In the genomic region with DNA sequence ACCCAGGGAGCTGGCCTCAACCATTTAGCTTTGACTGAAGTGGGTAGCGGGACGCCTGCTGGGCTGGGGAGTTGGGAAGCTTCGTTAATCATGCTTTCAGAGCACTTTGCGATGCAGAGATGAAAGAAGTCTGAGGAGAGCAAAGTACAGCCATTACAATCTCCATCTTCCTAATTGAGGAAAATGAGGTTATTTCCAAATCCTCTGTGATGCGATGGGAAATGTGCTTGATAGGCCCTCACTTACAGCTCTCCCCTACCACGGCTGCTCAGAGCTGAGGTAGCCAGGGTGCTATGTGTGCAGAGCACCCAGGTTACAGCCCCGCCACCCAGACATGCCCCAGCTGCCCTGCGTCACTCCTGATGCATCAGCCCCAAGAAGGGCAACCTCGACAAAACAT, we compare ENCODE assay signal across 20 cellular contexts.
DNase-seq lines count a peak whose midpoint lies in the region; TF ChIP-seq lines count a peak whose summit lies in the region.
"Had no signal": no experiment of that assay in that cellular context is flagged by ENCODE, and none has a peak within 500 bp of the region (broad histone marks: within the 10 kb centered on the region; RNA-seq: fewer than 3 reads in every experiment).

No MANE protein-coding gene starts in this region.

- WGBS in endodermal cell (ENCODE audit: insufficient coverage in 1 of 2, insufficient read length in 1 of 2), 2 experiments, result 90 to 100% methylated on average over 3 to 9 of the region's 9 CpGs

- peaks cover 10% of the 10 kb centered on the region for H3K27me3 Mint-ChIP-seq in endodermal cell (ENCODE audit: insufficient read depth)
- H3K27me3 Mint-ChIP-seq: CD4-positive, CD25-positive, alpha-beta regulatory T cell; CD8-positive, alpha-beta memory T cell had no signal

- H4K20me1 ChIP-seq in neural cell (ENCODE audit: insufficient read depth), result no peaks in the 10 kb centered on the region
- H4K20me1 ChIP-seq: BLaER1 had no signal

- H3K9me3 ChIP-seq in endodermal cell (ENCODE audit: control insufficient read depth, low read length) (no peaks in the 10 kb centered on the region), neural cell (ENCODE audit: low read length) (no peaks in the 10 kb centered on the region)
- H3K9me3 ChIP-seq: BE2C, BLaER1 had no signal

- H3K9ac ChIP-seq in endodermal cell (ENCODE audit: extremely low read depth, low read length, poor library complexity, severe bottlenecking) (no peak overlapping the region), neural cell (ENCODE audit: low read length) (no peak overlapping the region)
- H3K9ac ChIP-seq: BLaER1 had no signal

- no peak overlapping the region for H3K4me2 ChIP-seq in neural cell (ENCODE audit: low read length)
- H3K4me2 ChIP-seq: BLaER1 had no signal

- no peak overlapping the region for H3K4me3 Mint-ChIP-seq in endodermal cell
- H3K4me3 Mint-ChIP-seq: CD14-positive monocyte; CD4-positive, alpha-beta memory T cell; CD4-positive, CD25-positive, alpha-beta regulatory T cell; CD8-positive, alpha-beta memory T cell had no signal

- H3K9me2 ChIP-seq in neural cell (ENCODE audit: insufficient read depth, low read length), result no peaks in the 10 kb centered on the region

- no peaks in the 10 kb centered on the region for H3K4me1 ChIP-seq in endodermal cell (ENCODE audit: control insufficient read depth, insufficient read depth, low read length)
- H3K4me1 ChIP-seq: BE2C, BLaER1 had no signal

- no peak for TF ChIP-seq EP300 in neural cell (conservative IDR thresholded peaks at IDR 0.05; ENCODE audit: poor library complexity, severe bottlenecking)

- H2AFZ ChIP-seq in neural cell (ENCODE audit: low read depth, low read length), result no peak overlapping the region

- H3K9me3 Mint-ChIP-seq in endodermal cell, result no peaks in the 10 kb centered on the region

- TF ChIP-seq RAD21 in neural cell (conservative IDR thresholded peaks at IDR 0.05), result no peak

- H3K4me3 ChIP-seq in endodermal cell (ENCODE audit: low read length), result no peak overlapping the region
- H3K4me3 ChIP-seq in neural cell (ENCODE audit: low read length), result no peak overlapping the region
- H3K4me3 ChIP-seq: BLaER1 had no signal

- no peak overlapping the region for H3K27ac Mint-ChIP-seq in endodermal cell
- H3K27ac Mint-ChIP-seq: CD4-positive, alpha-beta memory T cell; CD4-positive, CD25-positive, alpha-beta regulatory T cell; CD8-positive, alpha-beta memory T cell had no signal

- DNase-seq in endodermal cell (peak; percentile 23), iPS-NIHi7 (ENCODE audit: extremely low spot score) (no peak), DMS53 treated with DMSO at 0.1 percent for 48 hours (lab: John Stamatoyannopoulos, UW; ENCODE audit: unreplicated experiment) (no peak), SW 1271 (lab: John Stamatoyannopoulos, UW) (no peak)
- DNase-seq: 8988T; ACHN; BE2C; C1 segment of cervical spinal cord; CD4-positive, alpha-beta memory T cell; CD4-positive, CD25-positive, alpha-beta regulatory T cell; CD8-positive, alpha-beta memory T cell; COR-L47; DMS 273 treated with DMSO at 0.1 percent for 48 hours; DMS153; DMS53; DMS79 treated with DMSO at 0.1 percent for 48 hours; GF-D8 had no signal

- peaks cover 5% of the 10 kb centered on the region for H3K27me3 ChIP-seq in endodermal cell (ENCODE audit: control insufficient read depth, insufficient read depth, low read length, poor library complexity, severe bottlenecking)
- no peaks in the 10 kb centered on the region for H3K27me3 ChIP-seq in neural cell (ENCODE audit: insufficient read depth, low read depth, low read length)
- H3K27me3 ChIP-seq: BE2C, BLaER1 had no signal

- H3K27ac ChIP-seq in endodermal cell (ENCODE audit: low read depth, low read length) (no peak overlapping the region), neural cell (ENCODE audit: low read length) (peak overlapping the region; percentile 61)
- H3K27ac ChIP-seq: BLaER1 had no signal

- no peaks in the 10 kb centered on the region for H3K79me2 ChIP-seq in neural cell (replicated peaks; ENCODE audit: insufficient read depth, low read length)

- peaks cover 3% of the 10 kb centered on the region for H3K4me1 Mint-ChIP-seq in endodermal cell
- H3K4me1 Mint-ChIP-seq: CD14-positive monocyte; CD4-positive, alpha-beta memory T cell; CD4-positive, CD25-positive, alpha-beta regulatory T cell; CD8-positive, alpha-beta memory T cell had no signal

- H3K36me3 Mint-ChIP-seq in endodermal cell (ENCODE audit: low read depth), result no peaks in the 10 kb centered on the region
- H3K36me3 Mint-ChIP-seq: CD14-positive monocyte; CD4-positive, alpha-beta memory T cell; CD4-positive, CD25-positive, alpha-beta regulatory T cell; CD8-positive, alpha-beta memory T cell had no signal

- H3F3A ChIP-seq in neural cell (ENCODE audit: insufficient read depth, low read length, poor library complexity, severe bottlenecking), result no peaks in the 10 kb centered on the region

- TF ChIP-seq CTCF in endodermal cell (conservative IDR thresholded peaks at IDR 0.05) (no peak), neural cell (IDR thresholded peaks at IDR 0.05; ENCODE audit: poor library complexity, severe bottlenecking) (no peak)

- H3K36me3 ChIP-seq in endodermal cell (ENCODE audit: control insufficient read depth, insufficient read depth, low read length) (no peaks in the 10 kb centered on the region), neural cell (ENCODE audit: insufficient read depth, low read length) (no peaks in the 10 kb centered on the region)
- H3K36me3 ChIP-seq: BE2C, BLaER1 had no signal

TF ChIP-seq in neural cell, 6 proteins besides CTCF, POLR2A, EP300 and RAD21:
- TF ChIP-seq REST (IDR thresholded peaks at IDR 0.05; ENCODE audit: borderline replicate concordance), result peak; percentile 87
- TF ChIP-seq SMC3 (conservative IDR thresholded peaks at IDR 0.05; ENCODE audit: poor library complexity), result no peak
- TF ChIP-seq TAF1 (IDR thresholded peaks at IDR 0.05; ENCODE audit: low read depth), result no peak
- peak; percentile 52 for TF ChIP-seq POLR2AphosphoS5 (IDR thresholded peaks at IDR 0.05)
- TF ChIP-seq MXI1 (conservative IDR thresholded peaks at IDR 0.05; ENCODE audit: poor library complexity, severe bottlenecking), result no peak
- no peak for TF ChIP-seq EZH2 (IDR thresholded peaks at IDR 0.05; ENCODE audit: borderline replicate concordance, insufficient read depth, low read length, poor library complexity, severe bottlenecking)
